Comparison of ENCODE assay signal across 9 cellular contexts in the genomic region with DNA sequence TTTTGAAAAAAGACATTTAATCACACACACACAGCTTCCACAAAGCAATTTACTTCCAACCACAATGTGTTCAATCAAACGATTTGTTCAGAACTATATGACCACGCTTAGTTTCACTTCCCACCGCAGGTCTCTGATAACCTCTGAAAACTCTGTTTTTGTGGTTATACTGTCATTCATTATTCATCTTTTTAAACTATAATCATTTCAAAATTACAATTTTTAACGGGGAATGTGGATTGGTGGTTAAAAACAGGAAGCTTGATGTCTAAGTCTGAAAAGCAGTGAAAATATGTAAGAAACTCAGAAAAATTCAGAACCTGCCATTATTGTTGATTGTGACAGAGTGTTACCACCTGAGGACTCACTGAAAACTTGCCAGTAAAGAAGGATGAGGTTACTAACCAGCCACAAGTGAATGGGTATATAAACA. TPM values are rescaled to one million over a fixed set of nuclear protein-coding genes. Genes with fewer than 3 reads are reported as not detected.
DNase-seq lines count a peak whose midpoint lies in the region; ATAC-seq and TF ChIP-seq lines count a peak whose summit lies in the region.
"Had no signal": no experiment of that assay in that cellular context is flagged by ENCODE, and none has a peak within 500 bp of the region (broad histone marks: within the 10 kb centered on the region; RNA-seq: fewer than 3 reads in every experiment).

No MANE protein-coding gene starts in this region.

- ATAC-seq in GM18873 (IDR thresholded peaks at IDR 0.05; ENCODE audit: low FRiP score, unreplicated experiment) = peak; percentile 69
- ATAC-seq in HG03139 (IDR thresholded peaks at IDR 0.05; ENCODE audit: unreplicated experiment) = peak; percentile 89
- ATAC-seq in activated CD4-positive, CD25-positive, alpha-beta regulatory T cell treated with anti-CD3 and anti-CD28 coated beads, Interleukin-2, amount 50 U/mL, for 24 hours = peak; percentile 96
- no peak for ATAC-seq in HG02763 (IDR thresholded peaks at IDR 0.05; ENCODE audit: unreplicated experiment)

- no peak for TF ChIP-seq POLR2A in Peyer's patch (IDR thresholded peaks at IDR 0.05)

- 100% methylated on average over 1 of the region's 4 CpGs for WGBS in mesendoderm (ENCODE audit: extremely low coverage, insufficient coverage, low lambda C conversion rate)

- H3K56ac ChIP-seq in mesendoderm (ENCODE audit: low read length) = no peak overlapping the region

- peak; percentile 61 to 66 (median 63) for DNase-seq in stimulated activated CD4-positive, alpha-beta T cell treated with anti-CD3 and anti-CD28 coated beads, Interleukin-12 subunit alpha, Interleukin-12 subunit beta, amount 100 ng/mL, for 48 hours (ENCODE audit: low read depth in 2 of 3, low spot score in 1 of 3)
- no peak for DNase-seq in NCI-H524 treated with DMSO at 0.1 percent for 48 hours (lab: John Stamatoyannopoulos, UW)
- DNase-seq in Peyer's patch = no peak
- no peak for DNase-seq in mesendoderm

- H2BK120ac ChIP-seq in mesendoderm (ENCODE audit: low read depth, low read length) = no peak overlapping the region

- H3K36me3 ChIP-seq in Peyer's patch (no peaks in the 10 kb centered on the region), mesendoderm (ENCODE audit: control insufficient read depth, insufficient read depth, low read length) (no peaks in the 10 kb centered on the region)

- H2BK5ac ChIP-seq in mesendoderm (ENCODE audit: low read length) = no peak overlapping the region

- H3K27me3 ChIP-seq in Peyer's patch = no peaks in the 10 kb centered on the region
- no peaks in the 10 kb centered on the region for H3K27me3 ChIP-seq in mesendoderm (ENCODE audit: insufficient read depth, low read length, poor library complexity)

- no peak overlapping the region for H4K8ac ChIP-seq in mesendoderm (ENCODE audit: low read depth, low read length)

- no peak overlapping the region for H4K5ac ChIP-seq in mesendoderm (ENCODE audit: low read length)

- H3K4me1 ChIP-seq in Peyer's patch (no peaks in the 10 kb centered on the region), mesendoderm (ENCODE audit: control insufficient read depth, low read depth, low read length) (no peaks in the 10 kb centered on the region)

- no peak overlapping the region for H3K18ac ChIP-seq in mesendoderm (ENCODE audit: low read length)

- H3K4me2 ChIP-seq in mesendoderm (ENCODE audit: low read length) = no peak overlapping the region

- no peak for TF ChIP-seq CTCF in Peyer's patch (IDR thresholded peaks at IDR 0.05)

- H3K9ac ChIP-seq in mesendoderm (ENCODE audit: low read length) = no peak overlapping the region

- H3K79me1 ChIP-seq in mesendoderm (ENCODE audit: low read length) = no peaks in the 10 kb centered on the region

- H3K27ac ChIP-seq in Peyer's patch (no peak overlapping the region), mesendoderm (ENCODE audit: low read depth, low read length) (no peak overlapping the region)
- H3K27ac ChIP-seq: epithelial cell of prostate had no signal

- H2AK5ac ChIP-seq in mesendoderm (ENCODE audit: low read length) = no peak overlapping the region

- no peaks in the 10 kb centered on the region for H3K79me2 ChIP-seq in mesendoderm (ENCODE audit: control insufficient read depth, insufficient read depth, low read length)

- no peaks in the 10 kb centered on the region for H3K9me3 ChIP-seq in Peyer's patch

- H2BK15ac ChIP-seq in mesendoderm (replicated peaks; ENCODE audit: low read depth) = no peak overlapping the region

- H3K23ac ChIP-seq in mesendoderm (ENCODE audit: low read length) = no peak overlapping the region

- H3K4ac ChIP-seq in mesendoderm (ENCODE audit: low read depth, low read length) = no peak overlapping the region

- no peak overlapping the region for H3K4me3 ChIP-seq in Peyer's patch
- H3K4me3 ChIP-seq in mesendoderm (ENCODE audit: low read length) = no peak overlapping the region

RNA-seq across cellular contexts. Expression of gene TMEM174, which starts 12.7 kb away (rescaled TPM):
- not detected for total RNA-seq in Peyer's patch
- polyA plus RNA-seq in mesendoderm (2013, experiment 1 of 2) = 0.01 TPM
- not detected for polyA plus RNA-seq in mesendoderm (2013, experiment 2 of 2)

RNA-seq across cellular contexts. Expression of gene TMEM171, which starts 39.9 kb away (rescaled TPM):
- total RNA-seq in Peyer's patch = 100 to 1,000 TPM in 1 of 4 donors, 10 to 100 TPM in 2, 1 to 10 TPM in 1; 5.8 to 114 (median 77.3) TPM
- 1.4 TPM for polyA plus RNA-seq in mesendoderm (2013, experiment 1 of 2)
- polyA plus RNA-seq in mesendoderm (2013, experiment 2 of 2) = 1.6 TPM

Comparison
In these comparisons a context has a peak if more than half of its experiments do, and no peak if none do; other contexts are left out.
1. DNase-seq: peak in stimulated activated CD4-positive, alpha-beta T cell treated with anti-CD3 and anti-CD28 coated beads, Interleukin-12 subunit alpha, Interleukin-12 subunit beta, amount 100 ng/mL, for 48 hours (3 of 3); none in NCI-H524 treated with DMSO at 0.1 percent for 48 hours (single experiment), Peyer's patch (0 of 3) and mesendoderm (single experiment).